Comparison of ENCODE assay signal across 33 cellular contexts in the genomic region with DNA sequence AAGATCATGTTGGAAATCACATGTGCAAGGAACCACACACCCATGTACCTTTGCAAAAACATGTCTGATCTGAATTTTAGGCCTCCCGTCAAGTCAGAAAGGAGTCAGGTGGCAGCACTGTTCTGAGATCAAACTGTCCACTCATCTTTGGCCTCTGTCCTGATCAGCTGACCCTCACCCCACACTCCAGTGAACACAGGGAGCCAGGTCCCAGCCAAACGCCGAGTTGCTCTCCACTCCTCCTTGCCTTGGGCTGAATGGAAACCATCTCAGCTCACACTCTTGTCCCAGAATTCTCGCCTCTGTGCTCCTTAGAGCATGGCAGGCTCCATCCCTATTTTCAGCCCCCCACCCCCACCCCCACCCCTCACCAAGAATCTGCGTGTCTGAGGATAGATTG. TPM values are rescaled to one million over a fixed set of nuclear protein-coding genes. Genes with fewer than 3 reads are reported as not detected.
"Had no signal": no experiment of that assay in that cellular context is flagged by ENCODE, and none has a peak within 500 bp of the region (broad histone marks: within the 10 kb centered on the region; RNA-seq: fewer than 3 reads in every experiment).

No MANE protein-coding gene starts in this region.

- H3K4me3 ChIP-seq: esophagus muscularis mucosa, lower lobe of right lung, ovary, prostate gland, sigmoid colon, stomach, suprapubic skin, tibial nerve had no signal

- FAIRE-seq: astrocyte, small intestine had no signal

- H3K9me3 Mint-ChIP-seq: activated CD4-positive, alpha-beta memory T cell treated with anti-CD3 and anti-CD28 coated beads, Interleukin-2, amount 10 ng/mL, durations not matched to agents 7 days and 5 days; activated CD4-positive, alpha-beta T cell treated with anti-CD3 and anti-CD28 coated beads, Interleukin-2, amount 10 ng/mL, durations not matched to agents 24 days and 14 days; activated T-cell treated with anti-CD3 and anti-CD28 coated beads, Interleukin-2, amount 50 U/mL, for 24 hours; activated T-helper 17 cell treated with anti-CD3 and anti-CD28 coated beads, Interleukin-2, amount 50 U/mL, for 72 hours; dendritic cell treated with granulocyte-macrophage colony-stimulating factor and Interleukin-4, amounts not matched to agents 40 ng/mL and 50 ng/mL, for 4 days; natural killer cell; stimulated activated memory B cell treated with anti-CD40 and anti-IgM and Interleukin-4, amounts not matched to agents 10 μg/mL and 1 μg/mL and 100 μg/mL, for 72 hours had no signal

- H3K27me3 ChIP-seq: esophagus muscularis mucosa, ovary, sigmoid colon, stomach, suprapubic skin, tibial nerve had no signal

- H3K27ac Mint-ChIP-seq: activated CD4-positive, alpha-beta memory T cell treated with anti-CD3 and anti-CD28 coated beads, Interleukin-2, amount 10 ng/mL, durations not matched to agents 7 days and 5 days; activated CD4-positive, alpha-beta T cell treated with anti-CD3 and anti-CD28 coated beads, Interleukin-2, amount 10 ng/mL, durations not matched to agents 24 days and 14 days; activated T-cell treated with anti-CD3 and anti-CD28 coated beads, Interleukin-2, amount 50 U/mL, for 24 hours; activated T-helper 17 cell treated with anti-CD3 and anti-CD28 coated beads, Interleukin-2, amount 50 U/mL, for 72 hours; dendritic cell treated with granulocyte-macrophage colony-stimulating factor and Interleukin-4, amounts not matched to agents 40 ng/mL and 50 ng/mL, for 4 days; natural killer cell; stimulated activated memory B cell treated with anti-CD40 and anti-IgM and Interleukin-4, amounts not matched to agents 10 μg/mL and 1 μg/mL and 100 μg/mL, for 72 hours had no signal

- ATAC-seq: activated T-helper 17 cell treated with anti-CD3 and anti-CD28 coated beads, Interleukin-2, amount 50 U/mL, for 72 hours; foreskin keratinocyte; left cardiac atrium; lower lobe of right lung; natural killer cell; stimulated activated memory B cell treated with anti-CD40 and anti-IgM and Interleukin-4, amounts not matched to agents 10 μg/mL and 1 μg/mL and 100 μg/mL, for 72 hours had no signal

- H3K4me1 Mint-ChIP-seq: activated T-helper 17 cell treated with anti-CD3 and anti-CD28 coated beads, Interleukin-2, amount 50 U/mL, for 72 hours; stimulated activated memory B cell treated with anti-CD40 and anti-IgM and Interleukin-4, amounts not matched to agents 10 μg/mL and 1 μg/mL and 100 μg/mL, for 72 hours had no signal

- DNase-seq: activated CD4-positive, alpha-beta memory T cell treated with anti-CD3 and anti-CD28 coated beads, Interleukin-2, amount 10 ng/mL, durations not matched to agents 7 days and 5 days; activated CD4-positive, alpha-beta T cell treated with anti-CD3 and anti-CD28 coated beads, Interleukin-2, amount 10 ng/mL, durations not matched to agents 24 days and 14 days; activated CD8-positive, alpha-beta memory T cell treated with anti-CD3 and anti-CD28 coated beads, Interleukin-2, amount 50 U/mL, for 48 hours; activated gamma-delta T cell treated with Interleukin-2 at 50 U/mL for 16 hours; activated naive CD4-positive, alpha-beta T cell treated with anti-CD3 and anti-CD28 coated beads, Interleukin-2, amount 50 U/mL, for 16 hours; activated T-cell treated with anti-CD3 and anti-CD28 coated beads, Interleukin-2, amount 50 U/mL, for 24 hours; amniotic stem cell; central memory CD4-positive, alpha-beta T cell; foreskin keratinocyte; left cardiac atrium; lower lobe of right lung; mesendoderm; natural killer cell; ovary; retina; sigmoid colon; stimulated activated CD4-positive, alpha-beta T cell treated with anti-CD3 and anti-CD28 coated beads, Interleukin-1b, Interleukin-23, amount 100 ng/mL, for 48 hours; stimulated activated CD4-positive, alpha-beta T cell treated with anti-CD3 and anti-CD28 coated beads, Interleukin-4, amount 100 ng/mL, for 4 hours; stimulated activated CD8-positive, alpha-beta memory T cell treated with anti-CD3 and anti-CD28 coated beads, Interleukin-4, amount 100 ng/mL, for 48 hours; stomach had no signal

- H3K36me3 Mint-ChIP-seq: natural killer cell; stimulated activated memory B cell treated with anti-CD40 and anti-IgM and Interleukin-4, amounts not matched to agents 10 μg/mL and 1 μg/mL and 100 μg/mL, for 72 hours had no signal

- H3K4me3 Mint-ChIP-seq: activated CD4-positive, alpha-beta memory T cell treated with anti-CD3 and anti-CD28 coated beads, Interleukin-2, amount 10 ng/mL, durations not matched to agents 7 days and 5 days; activated CD4-positive, alpha-beta T cell treated with anti-CD3 and anti-CD28 coated beads, Interleukin-2, amount 10 ng/mL, durations not matched to agents 24 days and 14 days; activated T-cell treated with anti-CD3 and anti-CD28 coated beads, Interleukin-2, amount 50 U/mL, for 24 hours; activated T-helper 17 cell treated with anti-CD3 and anti-CD28 coated beads, Interleukin-2, amount 50 U/mL, for 72 hours; dendritic cell treated with granulocyte-macrophage colony-stimulating factor and Interleukin-4, amounts not matched to agents 40 ng/mL and 50 ng/mL, for 4 days; natural killer cell; stimulated activated memory B cell treated with anti-CD40 and anti-IgM and Interleukin-4, amounts not matched to agents 10 μg/mL and 1 μg/mL and 100 μg/mL, for 72 hours had no signal

- H3K9me3 ChIP-seq: esophagus muscularis mucosa, lower lobe of right lung, ovary, prostate gland, sigmoid colon, stomach, suprapubic skin, tibial nerve had no signal

- H3K36me3 ChIP-seq: esophagus muscularis mucosa, lower lobe of right lung, ovary, prostate gland, sigmoid colon, stomach, suprapubic skin, tibial nerve had no signal

- H3K27me3 Mint-ChIP-seq: activated T-cell treated with anti-CD3 and anti-CD28 coated beads, Interleukin-2, amount 50 U/mL, for 24 hours; activated T-helper 17 cell treated with anti-CD3 and anti-CD28 coated beads, Interleukin-2, amount 50 U/mL, for 72 hours had no signal

- H3K4me1 ChIP-seq: esophagus muscularis mucosa, foreskin keratinocyte, lower lobe of right lung, prostate gland, sigmoid colon, suprapubic skin, tibial nerve had no signal

- H3K27ac ChIP-seq: esophagus muscularis mucosa, foreskin keratinocyte, lower lobe of right lung, ovary, prostate gland, sigmoid colon, stomach, suprapubic skin, tibial nerve had no signal

RNA-seq across cellular contexts. Expression of gene RNF186, which starts 4.6 kb away (rescaled TPM):
- total RNA-seq: activated CD4-positive, alpha-beta memory T cell treated with anti-CD3 and anti-CD28 coated beads, Interleukin-2, amount 10 ng/mL, durations not matched to agents 7 days and 5 days; activated CD4-positive, alpha-beta T cell treated with anti-CD3 and anti-CD28 coated beads, Interleukin-2, amount 10 ng/mL, durations not matched to agents 24 days and 14 days; activated T-helper 17 cell treated with anti-CD3 and anti-CD28 coated beads, Interleukin-2, amount 50 U/mL, for 72 hours; astrocyte; esophagus muscularis mucosa; foreskin keratinocyte; glomerular endothelial cell; left cardiac atrium; lower lobe of right lung; mononuclear cell; natural killer cell; prostate gland; sigmoid colon; T-helper 1 cell treated with Interleukin-12 subunit alpha and Interleukin-12 subunit beta and Interleukin-4 antibody, amounts not matched to agents 30 ng/mL and 1 ng/mL, for 36 hours; tibial nerve; urinary bladder had no signal
- polyA plus RNA-seq: foreskin keratinocyte, urinary bladder had no signal
